In the genomic region with DNA sequence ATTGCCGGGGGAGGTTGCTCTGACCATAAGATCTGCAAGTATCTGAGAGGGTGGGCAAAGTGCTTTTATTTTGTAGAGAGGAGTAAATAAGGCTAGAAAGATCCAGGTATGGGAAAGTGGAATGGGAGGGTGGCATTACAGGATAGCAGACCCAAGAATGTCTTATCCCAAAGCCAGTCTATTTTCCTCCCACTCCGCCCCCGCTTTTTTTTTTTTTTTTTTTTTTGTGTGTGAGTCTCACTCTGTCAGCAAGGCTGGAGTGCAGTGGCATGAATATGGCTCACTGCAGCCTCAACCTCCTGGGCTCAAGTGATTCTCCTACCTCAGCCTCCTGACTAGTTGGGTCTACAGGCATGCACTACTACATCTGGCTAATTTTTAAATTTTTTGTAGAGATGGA, we compare ENCODE assay signal across 7 cellular contexts.
"Had no signal": no experiment of that assay in that cellular context is flagged by ENCODE, and none has a peak within 500 bp of the region (broad histone marks: within the 10 kb centered on the region; RNA-seq: fewer than 3 reads in every experiment).

No MANE protein-coding gene starts in this region.

- DNase-seq: IMR-90, KBM-7, KG1 had no signal

- H3K27ac ChIP-seq: HL-60, KMS-11 had no signal

- H3K4me2 ChIP-seq: KMS-11 had no signal

- FAIRE-seq: HepG2, HTR-8/SVneo had no signal

- H3K9ac ChIP-seq: KMS-11 had no signal

- ATAC-seq: HepG2 had no signal
